ENCODE assay signal across 8 cellular contexts in the genomic region with DNA sequence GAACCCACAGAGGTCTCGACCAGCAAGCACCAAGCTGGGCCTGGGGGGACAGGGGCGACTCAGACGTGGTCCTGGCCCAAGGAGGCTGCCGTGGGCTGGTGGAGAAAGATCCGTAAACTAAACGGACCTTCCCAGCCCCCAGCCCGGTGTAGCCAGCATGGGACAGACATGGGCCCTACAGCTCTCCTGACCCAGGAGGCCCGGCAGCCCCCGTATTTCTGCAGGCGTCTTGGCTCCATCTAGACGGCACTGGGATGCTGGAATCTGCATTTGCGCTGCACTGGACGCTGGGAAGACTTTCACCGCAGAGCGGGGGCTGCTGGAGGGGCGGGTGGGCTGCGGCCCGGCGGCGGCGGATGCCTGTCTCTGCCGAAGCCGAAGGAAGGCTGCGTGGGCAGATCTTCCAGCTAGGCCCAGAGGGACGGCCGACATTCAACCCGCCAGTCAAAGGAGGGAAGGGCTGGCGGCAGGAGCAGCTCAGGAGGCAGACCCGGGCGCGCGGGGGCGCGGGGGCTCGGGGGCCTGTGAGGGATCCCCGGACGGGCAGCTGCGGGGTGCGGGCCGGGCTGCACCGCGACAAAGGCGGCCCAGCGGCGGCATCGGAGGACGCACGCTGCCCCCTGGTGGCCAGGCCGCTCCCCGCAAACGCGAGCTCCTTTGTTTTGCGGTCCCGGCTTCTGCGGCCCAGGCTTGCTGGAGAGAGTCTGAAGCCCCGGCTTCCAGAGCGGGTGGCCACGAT.
DNase-seq lines count a peak whose midpoint lies in the region; ATAC-seq and TF ChIP-seq lines count a peak whose summit lies in the region.

No MANE protein-coding gene starts in this region.

- peak; percentile 92 for DNase-seq in BE2C
- peak; percentile 23 for DNase-seq in LHCN-M2 (ENCODE audit: low read depth)
- peak in 4 of 5 experiments; percentile 36 to 64 (median 51) for DNase-seq in T-helper 2 cell
- DNase-seq in ascending aorta (ENCODE audit: low spot score in 2 of 2), result peak in 1 of 2 donors; percentile 69
- DNase-seq in iPS DF 6.9 (ENCODE audit: low read depth, low spot score), result peak; percentile 45
- peak in 1 of 2 donors; percentile 41 for DNase-seq in gastrocnemius medialis

- peak; percentile 65 for TF ChIP-seq CTCF in BE2C (IDR thresholded peaks at IDR 0.05; ENCODE audit: low read depth, low read length)
- peak; percentile 63 to 77 (median 71) for TF ChIP-seq CTCF in ascending aorta (IDR thresholded peaks at IDR 0.05)
- TF ChIP-seq CTCF in gastrocnemius medialis (IDR thresholded peaks at IDR 0.05 in 4 of 5, conservative IDR thresholded peaks at IDR 0.05 in 1 of 5), result peak; percentile 63 to 89 (median 82)

- in situ Hi-C loops in gastrocnemius medialis (cut with MboI; ENCODE audit: low sequenced_read_pairs in 4 of 4), result loop anchor here (25.0 kb wide), 3 partner anchors 274 to 1024 kb away; partner anchors contain the start of genes BOD1 (in 4 of the 4) and NSG2 (in 2 of the 4)

- H3K27me3 ChIP-seq in BE2C, result no peaks in the 10 kb centered on the region
- no peaks in the 10 kb centered on the region for H3K27me3 ChIP-seq in ascending aorta
- H3K27me3 ChIP-seq in iPS DF 6.9 (ENCODE audit: control insufficient read depth, insufficient read depth, low read length), result no peaks in the 10 kb centered on the region
- H3K27me3 ChIP-seq in gastrocnemius medialis, result no peaks in the 10 kb centered on the region

- intact Hi-C loops in ascending aorta (cut with DNase I) (loop anchor here (5.0 kb wide), 2 partner anchors 339 to 694 kb away; partner anchors contain the start of gene BOD1), gastrocnemius medialis (cut with DNase I; ENCODE audit: low total_unique reads) (loop anchor here (1.0 to 10.0 kb wide), 5 partner anchors 266 to 1017 kb away; partner anchors contain the start of genes BOD1, CPEB4 and NSG2)

- peak overlapping the region; percentile 54 for H3K4me3 ChIP-seq in BE2C (ENCODE audit: low read depth, low read length)
- H3K4me3 ChIP-seq in ascending aorta, result peak overlapping the region; percentile 65 to 70
- H3K4me3 ChIP-seq in iPS DF 6.9 (ENCODE audit: low read length), result peak overlapping the region; percentile 44; the same call in 1 of the 2 replicates
- H3K4me3 ChIP-seq in gastrocnemius medialis, result peak overlapping the region; percentile 33 to 59 (median 37)

- H3K36me3 ChIP-seq in BE2C (no peaks in the 10 kb centered on the region), ascending aorta (no peaks in the 10 kb centered on the region), iPS DF 6.9 (ENCODE audit: control insufficient read depth, insufficient read depth, low read length) (no peaks in the 10 kb centered on the region), gastrocnemius medialis (no peaks in the 10 kb centered on the region)

- ATAC-seq in GM19395 (IDR thresholded peaks at IDR 0.05; ENCODE audit: unreplicated experiment) (peak; percentile 72), gastrocnemius medialis (peak; percentile 69 to 73), HG03039 (IDR thresholded peaks at IDR 0.05; ENCODE audit: unreplicated experiment) (no peak)

- H3K4me1 ChIP-seq in BE2C (peaks cover 32% of the 10 kb centered on the region), ascending aorta (peaks cover 0 to 4% of the 10 kb centered on the region in 2 donors), iPS DF 6.9 (ENCODE audit: control insufficient read depth, insufficient read depth, low read length) (no peaks in the 10 kb centered on the region), gastrocnemius medialis (peaks cover 15 to 19% of the 10 kb centered on the region in 2 donors)

- TF ChIP-seq POLR2A in gastrocnemius medialis (IDR thresholded peaks at IDR 0.05), result no peak

- H3K27ac ChIP-seq in ascending aorta (no peak overlapping the region), iPS DF 6.9 (ENCODE audit: low read length) (no peak overlapping the region), gastrocnemius medialis (peak overlapping the region in 2 of 4 donors; percentile 8 to 74)

- H3K9me3 ChIP-seq in BE2C (no peaks in the 10 kb centered on the region), ascending aorta (no peaks in the 10 kb centered on the region), iPS DF 6.9 (ENCODE audit: control insufficient read depth, insufficient read depth, low read length) (no peaks in the 10 kb centered on the region), gastrocnemius medialis (no peaks in the 10 kb centered on the region)

- no CpG with 5 or more reads among the region's 58 CpGs for whole genome bisulfite sequencing in iPS DF 6.9 (ENCODE audit: insufficient coverage, insufficient read length)
